In the genomic region with DNA sequence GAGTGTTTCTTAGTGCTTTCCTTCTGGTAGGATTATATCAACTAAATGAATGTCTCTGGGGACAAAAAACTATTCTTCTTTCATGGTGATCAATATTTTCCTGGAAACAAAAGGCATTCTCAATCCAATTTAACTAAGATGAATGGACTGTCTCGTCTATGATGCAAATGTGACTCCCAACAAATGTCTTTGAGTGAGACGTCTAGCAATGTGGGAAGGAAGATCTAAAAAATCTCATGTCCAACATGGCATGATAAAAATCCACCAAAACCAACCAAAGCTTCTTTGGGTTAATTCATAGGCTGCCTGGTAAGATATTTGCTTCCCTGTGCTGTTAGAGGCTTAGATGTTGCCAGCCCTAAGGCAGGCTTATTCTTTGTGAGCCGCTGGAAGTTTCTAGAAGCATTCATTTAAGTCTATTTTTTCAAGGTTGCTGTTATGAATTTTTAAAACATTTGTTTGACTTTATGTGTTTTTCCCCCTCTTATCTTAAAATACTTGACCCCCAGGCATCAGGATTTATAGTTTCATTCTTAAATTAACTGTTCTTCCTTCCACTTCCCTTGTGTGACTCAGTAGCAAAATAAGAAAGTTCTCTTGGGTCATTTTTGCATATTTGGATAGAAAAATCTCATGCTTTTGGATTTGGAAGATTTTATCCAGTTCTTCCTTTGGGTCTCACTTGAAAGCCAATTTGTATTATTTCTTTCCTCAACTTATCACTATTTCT, we compare ENCODE assay signal across 19 cellular contexts.
A peak's percentile ranks its signal among the peaks of the same experiment; 100 is the strongest.
DNase-seq lines count a peak whose midpoint lies in the region; ATAC-seq, FAIRE-seq and TF ChIP-seq lines count a peak whose summit lies in the region.
"Had no signal": no experiment of that assay in that cellular context is flagged by ENCODE, and none has a peak within 500 bp of the region (broad histone marks: within the 10 kb centered on the region; RNA-seq: fewer than 3 reads in every experiment).

No MANE protein-coding gene starts in this region.

- peak overlapping the region; percentile 80; the same call in 1 of the 2 replicates for H3K18ac ChIP-seq in IMR-90 (ENCODE audit: low read depth, low read length)

- no CpG with 5 or more reads among the region's 3 CpGs for WGBS in IMR-90 (ENCODE audit: extremely low coverage in 2 of 2, insufficient read length in 1 of 2), 2 experiments
- WGBS in transverse colon (ENCODE audit: low coverage in 1 of 2), 2 donors = 52 to 58% methylated on average over 3 of the region's 3 CpGs

- peak overlapping the region; percentile 45; the same call in 1 of the 2 replicates for H3K23ac ChIP-seq in IMR-90 (ENCODE audit: low read depth, low read length)

- no peak overlapping the region for H4K5ac ChIP-seq in IMR-90 (ENCODE audit: low read depth, low read length)

- H3K9ac ChIP-seq in IMR-90 (ENCODE audit: low read depth, low read length) (no peak overlapping the region), endothelial cell of umbilical vein (replicated peaks; ENCODE audit: extremely low read depth, insufficient read depth, low read length) (no peak overlapping the region)

- peak; percentile 76 for FAIRE-seq in endothelial cell of umbilical vein (lab: Jason Lieb, UNC)
- FAIRE-seq: GM12892, K562 had no signal

- peaks cover 11 to 15% of the 10 kb centered on the region in 2 experiments; a peak in 2 of 4 replicates for H3K79me1 ChIP-seq in IMR-90 (ENCODE audit: low read depth in 1 of 2, low read length in 2 of 2)

- no peak overlapping the region for H3K4me3 Mint-ChIP-seq in Caco-2 (ENCODE audit: unreplicated experiment)
- H3K4me3 Mint-ChIP-seq: B cell; CD4-positive, alpha-beta T cell had no signal

- no peaks in the 10 kb centered on the region for H3K9me3 Mint-ChIP-seq in Caco-2 (ENCODE audit: unreplicated experiment)
- H3K9me3 Mint-ChIP-seq: CD4-positive, alpha-beta T cell had no signal

- H3K36me3 Mint-ChIP-seq in Caco-2 (ENCODE audit: insufficient read depth, unreplicated experiment) = peaks cover 43% of the 10 kb centered on the region

- no peaks in the 10 kb centered on the region for H3K27me3 Mint-ChIP-seq in Caco-2 (ENCODE audit: insufficient read depth, unreplicated experiment)

- H3K27ac Mint-ChIP-seq in Caco-2 (ENCODE audit: unreplicated experiment) = no peak overlapping the region
- H3K27ac Mint-ChIP-seq: B cell; CD4-positive, alpha-beta T cell had no signal

- H4K20me1 ChIP-seq in IMR-90 (ENCODE audit: insufficient read depth, low read length) (no peaks in the 10 kb centered on the region), endothelial cell of umbilical vein (replicated peaks; ENCODE audit: control insufficient read depth, extremely low read depth, insufficient read depth, low read length) (no peaks in the 10 kb centered on the region)

- peak overlapping the region; percentile 32 for H2BK5ac ChIP-seq in IMR-90 (ENCODE audit: low read depth, low read length, poor library complexity, severe bottlenecking)

- H3K4me1 Mint-ChIP-seq in Caco-2 (ENCODE audit: low read depth, unreplicated experiment) = no peaks in the 10 kb centered on the region
- H3K4me1 Mint-ChIP-seq: B cell had no signal

- H3K27me3 ChIP-seq in Caco-2 (replicated peaks; ENCODE audit: control insufficient read depth, insufficient read depth, low read length) = no peaks in the 10 kb centered on the region
- H3K27me3 ChIP-seq in IMR-90 (ENCODE audit: control insufficient read depth, insufficient read depth, low read length) = no peaks in the 10 kb centered on the region
- H3K27me3 ChIP-seq in endothelial cell of umbilical vein (ENCODE audit: control insufficient read depth in 2 of 2, insufficient read depth in 2 of 2, low read length in 2 of 2) = no peaks in the 10 kb centered on the region
- no peaks in the 10 kb centered on the region for H3K27me3 ChIP-seq in gastrocnemius medialis
- no peaks in the 10 kb centered on the region for H3K27me3 ChIP-seq in transverse colon

- 0 out of 2 replicates have a peak overlapping the region, but pooled peaks have one; percentile 45 for H3K4ac ChIP-seq in IMR-90 (ENCODE audit: low read depth, low read length)

- H4K8ac ChIP-seq in IMR-90 (ENCODE audit: low read depth in 2 of 2, low read length in 2 of 2) = peak overlapping the region in 1 of 2 experiments; percentile 53; a peak in 2 of 4 replicates

- H2AK5ac ChIP-seq in IMR-90 (ENCODE audit: low read depth, low read length) = no peak overlapping the region

- TF ChIP-seq POLR2A in IMR-90 (IDR thresholded peaks at IDR 0.05; ENCODE audit: low read depth, low read length) (no peak), endothelial cell of umbilical vein (IDR thresholded peaks at IDR 0.05; ENCODE audit: low read depth, low read length) (no peak), gastrocnemius medialis (IDR thresholded peaks at IDR 0.05) (no peak), transverse colon (IDR thresholded peaks at IDR 0.05) (no peak)

- no peak for TF ChIP-seq EP300 in transverse colon (IDR thresholded peaks at IDR 0.05; ENCODE audit: low read depth)

- H3K4me2 ChIP-seq in IMR-90 (ENCODE audit: low read depth, low read length) (no peak overlapping the region; the same call in 1 of the 2 replicates), endothelial cell of umbilical vein (ENCODE audit: insufficient read depth, low read length) (peak overlapping the region; percentile 18)

- in situ Hi-C loops in IMR-90 (cut with MboI; ENCODE audit: low sequenced_read_pairs) = no loop called here
- in situ Hi-C loops in gastrocnemius medialis (cut with MboI; ENCODE audit: low sequenced_read_pairs in 4 of 4) = loop anchor here in 3 of 4 donors (25.0 kb wide), 1 partner anchor 1459 kb away; no protein-coding TSS in a partner anchor
- in situ Hi-C loops in transverse colon (cut with MboI; ENCODE audit: low pct_ligation_motif_present in 1 of 4, low pct_unique_long_range_greater_than_20kb in 1 of 4, low sequenced_read_pairs in 3 of 4) = loop anchor here in 3 of 4 donors (25.0 kb wide), 1 partner anchor 1459 kb away; no protein-coding TSS in a partner anchor

- H3K9me1 ChIP-seq in IMR-90 (ENCODE audit: insufficient read depth, low read length) = peaks cover 14% of the 10 kb centered on the region; the same call in 1 of the 2 replicates
- no peaks in the 10 kb centered on the region for H3K9me1 ChIP-seq in endothelial cell of umbilical vein (replicated peaks; ENCODE audit: control insufficient read depth, extremely low read depth, insufficient read depth, low read length)

- H2BK15ac ChIP-seq in IMR-90 (ENCODE audit: low read depth, low read length) = no peak overlapping the region; the same call in 2 of the 3 replicates

- H2AFZ ChIP-seq in IMR-90 (replicated peaks; ENCODE audit: low read length, poor library complexity) (no peak overlapping the region), endothelial cell of umbilical vein (ENCODE audit: low read depth, low read length) (no peak overlapping the region)

- POLR2A ChIA-PET in Caco-2 (lab: Charles Lee) (no interaction called here), IMR-90 (lab: Charles Lee; ENCODE audit: unreplicated experiment) (no interaction called here), endothelial cell of umbilical vein (lab: Charles Lee) (no interaction called here)

- no peak overlapping the region for H2AK9ac ChIP-seq in IMR-90 (replicated peaks; ENCODE audit: low read depth, low read length, poor library complexity)

- CTCF ChIA-PET in Caco-2 (lab: Charles Lee) (no interaction called here), IMR-90 (lab: Yijun Ruan, JAX) (no interaction called here), endothelial cell of umbilical vein (lab: Charles Lee) (interaction anchor here (2.1 kb wide), 1 partner anchor 15 kb away, joined by 6 read pairs; no protein-coding TSS in a partner anchor)

- H3K4me1 ChIP-seq in Caco-2 (no peaks in the 10 kb centered on the region), IMR-90 (ENCODE audit: control insufficient read depth, insufficient read depth, low read length) (peaks cover 10% of the 10 kb centered on the region), endothelial cell of umbilical vein (ENCODE audit: control insufficient read depth, extremely low read depth, insufficient read depth, low read length) (peaks cover 26% of the 10 kb centered on the region), gastrocnemius medialis (peaks cover 0 to 8% of the 10 kb centered on the region in 2 donors), transverse colon (no peaks in the 10 kb centered on the region)

- peak overlapping the region; percentile 38; the same call in 1 of the 2 replicates for H3K56ac ChIP-seq in IMR-90 (ENCODE audit: extremely low read depth, insufficient read depth, low read length)

- H3K4me3 ChIP-seq in Caco-2 (ENCODE audit: low read depth, low read length) (no peak overlapping the region), IMR-90 (ENCODE audit: insufficient read depth, low read depth, low read length) (no peak overlapping the region), endothelial cell of umbilical vein (replicated peaks in 1 of 3; ENCODE audit: insufficient read depth in 1 of 3, low read depth in 1 of 3, low read length in 3 of 3) (no peak overlapping the region), gastrocnemius medialis (no peak overlapping the region), transverse colon (no peak overlapping the region)
- H3K4me3 ChIP-seq: K562 had no signal

- no peaks in the 10 kb centered on the region for H3K79me2 ChIP-seq in endothelial cell of umbilical vein (ENCODE audit: control insufficient read depth, insufficient read depth, low read length)

- TF ChIP-seq RAD21 in IMR-90 (IDR thresholded peaks at IDR 0.05; ENCODE audit: low read length) = no peak

- H3K27ac ChIP-seq in IMR-90 (ENCODE audit: insufficient read depth, low read length) = no peak overlapping the region
- H3K27ac ChIP-seq in endothelial cell of umbilical vein (ENCODE audit: insufficient read depth, low read depth, low read length) = peak overlapping the region; percentile 35
- H3K27ac ChIP-seq in gastrocnemius medialis = peak overlapping the region in 3 of 4 donors; percentile 12 to 27 (median 26)
- H3K27ac ChIP-seq in transverse colon = no peak overlapping the region
- H3K27ac ChIP-seq: HL-60 had no signal

- TF ChIP-seq CTCF in Caco-2 (IDR thresholded peaks at IDR 0.05; ENCODE audit: insufficient read depth in 1 of 2, low read depth in 1 of 2, low read length in 1 of 2, severe bottlenecking in 1 of 2, unreplicated experiment in 1 of 2) (no peak), IMR-90 (conservative IDR thresholded peaks at IDR 0.05; ENCODE audit: low read depth, low read length) (no peak), endothelial cell of umbilical vein (IDR thresholded peaks at IDR 0.05; ENCODE audit: extremely low read depth in 1 of 2, insufficient read depth in 1 of 2, low read depth in 1 of 2, low read length in 2 of 2) (no peak), gastrocnemius medialis (IDR thresholded peaks at IDR 0.05 in 4 of 5, conservative IDR thresholded peaks at IDR 0.05 in 1 of 5) (no peak), transverse colon (IDR thresholded peaks at IDR 0.05) (no peak)

- intact Hi-C loops in Caco-2 (cut with micrococcal nuclease; ENCODE audit: unreplicated experiment) (no loop called here), IMR-90 (cut with micrococcal nuclease) (no loop called here), endothelial cell of umbilical vein (cut with micrococcal nuclease) (loop anchor here (2.0 to 5.0 kb wide), 2 partner anchors 17 to 61 kb away; no protein-coding TSS in a partner anchor), gastrocnemius medialis (cut with DNase I; ENCODE audit: low total_unique reads) (no loop called here), transverse colon (cut with DNase I; ENCODE audit: low total_unique reads) (no loop called here)

- H4K91ac ChIP-seq in IMR-90 (ENCODE audit: insufficient read depth, low read depth, low read length) = no peak overlapping the region

- DNase-seq in Caco-2 = no peak
- no peak for DNase-seq in IMR-90
- peak; percentile 84 for DNase-seq in endothelial cell of umbilical vein (ENCODE audit: low read depth, low spot score)
- DNase-seq in gastrocnemius medialis = no peak
- no peak for DNase-seq in middle frontal gyrus (ENCODE audit: extremely low spot score, low spot score)
- DNase-seq in transverse colon = no peak
- DNase-seq in stimulated activated CD4-positive, alpha-beta T cell treated with anti-CD3 and anti-CD28 coated beads, Interleukin-12 subunit alpha, Interleukin-12 subunit beta, amount 100 ng/mL, for 4 hours = no peak
- no peak for DNase-seq in RPMI8226
- DNase-seq: ACHN; CD4-positive, alpha-beta T cell; GDM1; NCI-H1092; NCI-H1694 treated with DMSO at 0.1 percent for 48 hours; NCI-H69; PC-3 had no signal

- H3K9me3 ChIP-seq in Caco-2 (no peaks in the 10 kb centered on the region), IMR-90 (ENCODE audit: control insufficient read depth, insufficient read depth, low read length) (no peaks in the 10 kb centered on the region), endothelial cell of umbilical vein (replicated peaks; ENCODE audit: control insufficient read depth, insufficient read depth, low read length) (no peaks in the 10 kb centered on the region), gastrocnemius medialis (no peaks in the 10 kb centered on the region), transverse colon (no peaks in the 10 kb centered on the region)

- BruUV-seq in Caco-2 (replicated peaks; lab: Mats Ljungman, UMichigan) (TSS peak; percentile 24), IMR-90 (replicated peaks; lab: Mats Ljungman, UMichigan) (TSS peak; percentile 87), endothelial cell of umbilical vein (replicated peaks; lab: Mats Ljungman, UMichigan) (TSS peak; percentile 35)

- H2BK120ac ChIP-seq in IMR-90 (ENCODE audit: low read depth, low read length) = peak overlapping the region; percentile 73; the same call in 1 of the 2 replicates

- H3K14ac ChIP-seq in IMR-90 (replicated peaks; ENCODE audit: low read depth, low read length) = peak overlapping the region; percentile 53; the same call in 1 of the 2 replicates

- H3K36me3 ChIP-seq in Caco-2 (ENCODE audit: control insufficient read depth, insufficient read depth, low read length) = 0 out of 2 replicates have a peak, but pooled peaks cover 3% of the 10 kb centered on the region
- H3K36me3 ChIP-seq in IMR-90 (ENCODE audit: control insufficient read depth, insufficient read depth, low read length) = peaks cover 18% of the 10 kb centered on the region
- peaks cover 7 to 12% of the 10 kb centered on the region in 2 experiments for H3K36me3 ChIP-seq in endothelial cell of umbilical vein (ENCODE audit: control insufficient read depth in 2 of 2, extremely low read depth in 1 of 2, insufficient read depth in 2 of 2, low read length in 2 of 2)
- H3K36me3 ChIP-seq in gastrocnemius medialis = peaks cover 0 to 32% of the 10 kb centered on the region in 2 donors
- no peaks in the 10 kb centered on the region for H3K36me3 ChIP-seq in transverse colon

- ATAC-seq in IMR-90 (ENCODE audit: low read depth) = no peak
- no peak for ATAC-seq in gastrocnemius medialis
- ATAC-seq: K562, PC-3 had no signal

- dilution Hi-C loops in IMR-90 (cut with HindIII; ENCODE audit: low sequenced_read_pairs, unreplicated experiment) (no loop called here), endothelial cell of umbilical vein (cut with MboI; ENCODE audit: extremely low pct_ligation_motif_present, low sequenced_read_pairs) (no loop called here)

- peak overlapping the region; percentile 27; the same call in 1 of the 2 replicates for H2BK20ac ChIP-seq in IMR-90 (ENCODE audit: low read depth, low read length)

Comparison
In these comparisons a context has a peak if more than half of its experiments do, and no peak if none do; other contexts are left out.
1. H3K27ac ChIP-seq: peak in endothelial cell of umbilical vein (single experiment) and gastrocnemius medialis (3 of 4); none in IMR-90 (single experiment) and transverse colon (0 of 4).